In genomic region chr15:85858586-85859375, GRCh38 we compare ENCODE assay signal across 8 cellular contexts.
DNase-seq lines count a peak whose midpoint lies in the region; ATAC-seq and TF ChIP-seq lines count a peak whose summit lies in the region.

No MANE protein-coding gene starts in this region.

- H3K9me2 ChIP-seq in OCI-LY1 (ENCODE audit: low read depth, low read length) = no peaks in the 10 kb centered on the region

- no peaks in the 10 kb centered on the region for H3K79me2 ChIP-seq in OCI-LY1 (ENCODE audit: insufficient read depth, low read length)

- intact Hi-C loops in Calu3 (cut with micrococcal nuclease; ENCODE audit: unreplicated experiment) = no loop called here
- intact Hi-C loops in esophagus squamous epithelium (cut with DNase I) = no loop called here
- intact Hi-C loops in natural killer cell (cut with micrococcal nuclease) = loop anchor here (1.0 to 2.0 kb wide), 2 partner anchors 321 to 884 kb away; no protein-coding TSS in a partner anchor

- DNase-seq in Calu3 (peak; percentile 88), HT-29 (ENCODE audit: low spot score) (peak; percentile 86), activated T-cell treated with anti-CD3 and anti-CD28 coated beads for 48 hours (ENCODE audit: low read depth) (peak; percentile 78), esophagus squamous epithelium (lab: John Stamatoyannopoulos, UW) (no peak), natural killer cell (peak; percentile 63)
- DNase-seq in stimulated activated naive CD4-positive, alpha-beta T cell (lab: John Stamatoyannopoulos, UW) = peak; percentile 36 to 73 (median 53)

- no TSS peak for BruUV-seq in Calu3 (replicated peaks; lab: Mats Ljungman, UMichigan)

- no peak for TF ChIP-seq POLR2A in esophagus squamous epithelium (IDR thresholded peaks at IDR 0.05)

- H3K4me3 ChIP-seq in OCI-LY1 (ENCODE audit: low read depth, low read length, poor library complexity, severe bottlenecking) (no peak overlapping the region), esophagus squamous epithelium (no peak overlapping the region)

- H3F3A ChIP-seq in OCI-LY1 (ENCODE audit: insufficient read depth, low read length) = no peaks in the 10 kb centered on the region

- H3K27ac Mint-ChIP-seq in Calu3 (ENCODE audit: unreplicated experiment) = no peak overlapping the region
- no peak overlapping the region for H3K27ac Mint-ChIP-seq in natural killer cell

- no peak overlapping the region for H3K4me2 ChIP-seq in OCI-LY1 (ENCODE audit: low read length)

- no peaks in the 10 kb centered on the region for H3K9me3 Mint-ChIP-seq in Calu3 (ENCODE audit: low read depth, unreplicated experiment)
- H3K9me3 Mint-ChIP-seq in natural killer cell = no peaks in the 10 kb centered on the region

- WGBS in esophagus squamous epithelium, 2 donors = 5 to 14% methylated on average over 5 to 19 of the region's 19 CpGs

- TF ChIP-seq CTCF in Calu3 (IDR thresholded peaks at IDR 0.05; ENCODE audit: unreplicated experiment) = peak; percentile 91
- peak; percentile 90 for TF ChIP-seq CTCF in OCI-LY1 (IDR thresholded peaks at IDR 0.05; ENCODE audit: low read length)
- TF ChIP-seq CTCF in esophagus squamous epithelium (IDR thresholded peaks at IDR 0.05) = peak; percentile 45 to 80 (median 64)
- peak; percentile 83 for TF ChIP-seq CTCF in natural killer cell (IDR thresholded peaks at IDR 0.05)

- H2AFZ ChIP-seq in OCI-LY1 (ENCODE audit: low read length) = no peak overlapping the region

- H3K27me3 ChIP-seq in OCI-LY1 (ENCODE audit: insufficient read depth, low read length) (peaks cover 2% of the 10 kb centered on the region; the same call in 1 of the 2 replicates), esophagus squamous epithelium (peaks cover 0 to 43% (median 0%) of the 10 kb centered on the region in 4 donors)

- H3K36me3 Mint-ChIP-seq in Calu3 (ENCODE audit: insufficient read depth, unreplicated experiment) = no peaks in the 10 kb centered on the region
- no peaks in the 10 kb centered on the region for H3K36me3 Mint-ChIP-seq in natural killer cell

- H3K36me3 ChIP-seq in OCI-LY1 (ENCODE audit: insufficient read depth, low read length) (no peaks in the 10 kb centered on the region), esophagus squamous epithelium (no peaks in the 10 kb centered on the region)

- H3K4me3 Mint-ChIP-seq in Calu3 (ENCODE audit: low read depth, unreplicated experiment) (no peak overlapping the region), natural killer cell (peak overlapping the region; percentile 28)

- no peak overlapping the region for H3K9ac ChIP-seq in OCI-LY1 (ENCODE audit: low read length)

- H3K4me1 ChIP-seq in OCI-LY1 (ENCODE audit: insufficient read depth, low read length, severe bottlenecking) = no peaks in the 10 kb centered on the region
- H3K4me1 ChIP-seq in esophagus squamous epithelium = peaks cover 0 to 7% (median 0%) of the 10 kb centered on the region in 3 donors

- no peaks in the 10 kb centered on the region for H4K20me1 ChIP-seq in OCI-LY1 (ENCODE audit: insufficient read depth, low read length)

- H3K4me1 Mint-ChIP-seq in Calu3 (ENCODE audit: low read depth, unreplicated experiment) (peaks cover 17% of the 10 kb centered on the region), natural killer cell (peaks cover 5 to 6% of the 10 kb centered on the region in 2 donors)

- CTCF ChIA-PET in Calu3 (lab: Charles Lee) = no interaction called here

- H3K27ac ChIP-seq in OCI-LY1 (ENCODE audit: low read depth, low read length, poor library complexity, severe bottlenecking) (no peak overlapping the region), esophagus squamous epithelium (no peak overlapping the region)

- ATAC-seq in GM21367 (IDR thresholded peaks at IDR 0.05; ENCODE audit: unreplicated experiment) = peak; percentile 92
- ATAC-seq in natural killer cell = peak; percentile 83 to 90 (median 89)

- H3K27me3 Mint-ChIP-seq in Calu3 (ENCODE audit: unreplicated experiment) (peaks cover 69% of the 10 kb centered on the region), natural killer cell (ENCODE audit: low read depth in 2 of 2) (peaks cover 12 to 29% of the 10 kb centered on the region in 2 donors)

- H3K9me3 ChIP-seq in OCI-LY1 (ENCODE audit: low read length) (no peaks in the 10 kb centered on the region), esophagus squamous epithelium (no peaks in the 10 kb centered on the region)
